ENCODE assay signal across 14 cellular contexts in genomic region chr2:60872510-60872928, GRCh38. TPM values are rescaled to one million over a fixed set of nuclear protein-coding genes. Genes with fewer than 3 reads are reported as not detected.
DNase-seq lines count a peak whose midpoint lies in the region; ATAC-seq, FAIRE-seq and TF ChIP-seq lines count a peak whose summit lies in the region.
"Had no signal": no experiment of that assay in that cellular context is flagged by ENCODE, and none has a peak within 500 bp of the region (broad histone marks: within the 10 kb centered on the region; RNA-seq: fewer than 3 reads in every experiment).

No MANE protein-coding gene starts in this region.

- TF ChIP-seq POLR2A in upper lobe of left lung (IDR thresholded peaks at IDR 0.05) = no peak

- H3K27ac ChIP-seq in upper lobe of left lung = no peak overlapping the region
- H3K27ac ChIP-seq in hepatocyte = no peak overlapping the region

- H3K9me3 ChIP-seq in T-helper 17 cell (ENCODE audit: control insufficient read depth, low read length, poor library complexity, severe bottlenecking) (peaks cover 4% of the 10 kb centered on the region), upper lobe of left lung (no peaks in the 10 kb centered on the region), hepatocyte (ENCODE audit: low read depth) (no peaks in the 10 kb centered on the region)

- H3K4me3 ChIP-seq in GM12865 (ENCODE audit: low read depth, low read length) (no peak overlapping the region), upper lobe of left lung (no peak overlapping the region), hepatocyte (no peak overlapping the region)

- peaks cover 4% of the 10 kb centered on the region for H3K36me3 Mint-ChIP-seq in T-helper 17 cell (ENCODE audit: low read depth)

- H3K4me3 Mint-ChIP-seq in T-helper 17 cell = no peak overlapping the region
- H3K4me3 Mint-ChIP-seq: CD14-positive monocyte had no signal

- TF ChIP-seq CTCF in GM12865 (IDR thresholded peaks at IDR 0.05; ENCODE audit: insufficient read depth, low read depth, low read length, missing control alignments) = no peak
- TF ChIP-seq CTCF in upper lobe of left lung (IDR thresholded peaks at IDR 0.05) = no peak
- no peak for TF ChIP-seq CTCF in hepatocyte (IDR thresholded peaks at IDR 0.05; ENCODE audit: poor library complexity)

- H3K27me3 ChIP-seq in upper lobe of left lung = no peaks in the 10 kb centered on the region
- H3K27me3 ChIP-seq in hepatocyte = no peaks in the 10 kb centered on the region

- H3K4me1 Mint-ChIP-seq in T-helper 17 cell = peaks cover 5% of the 10 kb centered on the region

- H3K4me2 ChIP-seq in hepatocyte = no peak overlapping the region

- H3K4me1 ChIP-seq in upper lobe of left lung = peaks cover 8 to 10% (median 9%) of the 10 kb centered on the region in 4 donors
- H3K4me1 ChIP-seq in hepatocyte (ENCODE audit: insufficient read depth) = no peaks in the 10 kb centered on the region

- DNase-seq in GM12865 (ENCODE audit: low read depth) = peak; percentile 56
- no peak for DNase-seq in GM19239 (ENCODE audit: insufficient read length, low spot score)
- DNase-seq in T-helper 17 cell = no peak
- DNase-seq in upper lobe of left lung = no peak
- no peak for DNase-seq in HK-2 (ENCODE audit: unreplicated experiment)
- DNase-seq in hepatocyte (ENCODE audit: low spot score) = no peak
- no peak for DNase-seq in NCI-H524 (lab: John Stamatoyannopoulos, UW)
- DNase-seq: aorta, H7, KG1, NCI-H526 had no signal

- TF ChIP-seq EP300 in upper lobe of left lung (IDR thresholded peaks at IDR 0.05) = no peak

- H3K27ac Mint-ChIP-seq in T-helper 17 cell = no peak overlapping the region
- H3K27ac Mint-ChIP-seq: CD14-positive monocyte had no signal

- H3K36me3 ChIP-seq in upper lobe of left lung (no peaks in the 10 kb centered on the region), hepatocyte (replicated peaks; ENCODE audit: insufficient read depth, low read depth) (no peaks in the 10 kb centered on the region)

- ATAC-seq in HG02981 (IDR thresholded peaks at IDR 0.05; ENCODE audit: unreplicated experiment) = peak; percentile 48
- peak; percentile 31 for ATAC-seq in T-helper 17 cell
- ATAC-seq in upper lobe of left lung (ENCODE audit: low FRiP score in 2 of 2) = no peak

- no peaks in the 10 kb centered on the region for H3K79me2 ChIP-seq in hepatocyte

- FAIRE-seq in GM19239 (lab: Jason Lieb, UNC) = peak; percentile 89
- FAIRE-seq: endometrium had no signal

- 77 to 80% methylated on average over 3 of the region's 3 CpGs for WGBS in upper lobe of left lung, 2 donors
- 73% methylated on average over 3 of the region's 3 CpGs for WGBS in hepatocyte (ENCODE audit: low lambda C conversion rate, missing lambda C conversion rate)

- no peaks in the 10 kb centered on the region for H3K9me2 ChIP-seq in hepatocyte (replicated peaks; ENCODE audit: insufficient read depth)

- H3K27me3 Mint-ChIP-seq in T-helper 17 cell = no peaks in the 10 kb centered on the region

- no peaks in the 10 kb centered on the region for H4K20me1 ChIP-seq in hepatocyte (ENCODE audit: insufficient read depth, poor library complexity, severe bottlenecking)

- H2AFZ ChIP-seq in hepatocyte = no peak overlapping the region

RNA-seq across cellular contexts. Expression of gene REL, which starts 8.9 kb away (rescaled TPM):
- total RNA-seq in T-helper 17 cell (10 to 100 TPM; 90.9 to 96.2 TPM), upper lobe of left lung (10 to 100 TPM; 17.8 to 49.5 (median 29.6) TPM), hepatocyte (9.5 and 12.3 TPM in 2 replicates)
- polyA plus RNA-seq in hepatocyte = 2.8 and 4.2 TPM in 2 replicates

Comparison
In these comparisons a context has a peak if more than half of its experiments do, and no peak if none do; other contexts are left out.
1. ATAC-seq: peak in HG02981 (single experiment) and T-helper 17 cell (single experiment); none in upper lobe of left lung (0 of 2).